Comparison of ENCODE assay signal across 17 cellular contexts in the genomic region with DNA sequence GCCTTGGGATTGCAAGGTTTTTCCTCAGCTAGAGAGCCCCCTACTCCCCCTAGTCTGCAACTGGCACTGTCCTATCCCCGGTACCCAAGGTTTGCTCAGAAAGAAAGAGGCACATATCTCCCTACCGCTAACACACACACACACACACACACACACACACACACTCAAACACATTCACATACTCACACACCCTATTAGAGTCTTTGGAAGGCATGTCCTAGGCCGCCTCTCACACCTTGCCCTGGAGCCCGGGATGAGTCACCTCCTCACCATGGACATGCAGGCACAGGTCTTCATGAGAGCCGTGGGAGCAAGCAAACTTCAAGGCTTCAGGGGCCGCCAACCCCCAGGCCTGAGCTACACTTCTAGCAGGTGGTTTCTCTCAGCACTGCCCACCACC. TPM values are rescaled to one million over a fixed set of nuclear protein-coding genes. Genes with fewer than 3 reads are reported as not detected.
A peak's percentile ranks its signal among the peaks of the same experiment; 100 is the strongest.
DNase-seq lines count a peak whose midpoint lies in the region; TF ChIP-seq lines count a peak whose summit lies in the region.
"Had no signal": no experiment of that assay in that cellular context is flagged by ENCODE, and none has a peak within 500 bp of the region (broad histone marks: within the 10 kb centered on the region; RNA-seq: fewer than 3 reads in every experiment).

No MANE protein-coding gene starts in this region.

- TF ChIP-seq POLR2A in esophagus squamous epithelium (IDR thresholded peaks at IDR 0.05) (no peak), prostate gland (IDR thresholded peaks at IDR 0.05) (no peak)

- H3K4me3 ChIP-seq in esophagus squamous epithelium: no peak overlapping the region
- no peak overlapping the region for H3K4me3 ChIP-seq in prostate gland
- no peak overlapping the region for H3K4me3 ChIP-seq in effector memory CD4-positive, alpha-beta T cell (ENCODE audit: insufficient read depth, low read depth, low read length, poor library complexity, severe bottlenecking)
- H3K4me3 ChIP-seq: A549, GM12878, K562 had no signal

- no peaks in the 10 kb centered on the region for H3K9me3 ChIP-seq in esophagus squamous epithelium
- no peaks in the 10 kb centered on the region for H3K9me3 ChIP-seq in prostate gland
- no peaks in the 10 kb centered on the region for H3K9me3 ChIP-seq in effector memory CD4-positive, alpha-beta T cell (ENCODE audit: control insufficient read depth, low read length)
- H3K9me3 ChIP-seq: A549 had no signal

- TF ChIP-seq CTCF in RWPE1 (conservative IDR thresholded peaks at IDR 0.05; ENCODE audit: low read depth) (no peak), esophagus squamous epithelium (IDR thresholded peaks at IDR 0.05) (no peak), prostate gland (IDR thresholded peaks at IDR 0.05) (no peak)

- POLR2A ChIA-PET in RWPE1 (lab: Yijun Ruan, JAX; ENCODE audit: low non-redundant PET): no interaction called here

- H3K27me3 ChIP-seq in esophagus squamous epithelium (no peaks in the 10 kb centered on the region), prostate gland (replicated peaks; ENCODE audit: insufficient read depth) (no peaks in the 10 kb centered on the region)
- H3K27me3 ChIP-seq in effector memory CD4-positive, alpha-beta T cell (replicated peaks; ENCODE audit: control insufficient read depth, insufficient read depth, low read length, poor library complexity, severe bottlenecking): no peaks in the 10 kb centered on the region

- 59 to 67% methylated on average over 1 to 5 of the region's 6 CpGs for WGBS in esophagus squamous epithelium, 2 donors
- 49% methylated on average over 4 of the region's 6 CpGs for WGBS in prostate gland

- H3K36me3 ChIP-seq in esophagus squamous epithelium (no peaks in the 10 kb centered on the region), prostate gland (no peaks in the 10 kb centered on the region)
- no peaks in the 10 kb centered on the region for H3K36me3 ChIP-seq in effector memory CD4-positive, alpha-beta T cell (ENCODE audit: control insufficient read depth, insufficient read depth, low read length)

- intact Hi-C loops in esophagus squamous epithelium (cut with DNase I) (no loop called here), prostate gland (cut with DNase I) (no loop called here)

- H3K27ac ChIP-seq in RWPE1: peak overlapping the region; percentile 66
- H3K27ac ChIP-seq in esophagus squamous epithelium: peak overlapping the region in 3 of 4 donors; percentile 50 to 64 (median 59)
- no peak overlapping the region for H3K27ac ChIP-seq in prostate gland
- H3K27ac ChIP-seq in effector memory CD4-positive, alpha-beta T cell (ENCODE audit: insufficient read depth, low read length, poor library complexity, severe bottlenecking): no peak overlapping the region
- H3K27ac ChIP-seq: A549, C4-2B had no signal

- peaks cover 0 to 40% (median 3%) of the 10 kb centered on the region in 3 donors for H3K4me1 ChIP-seq in esophagus squamous epithelium
- H3K4me1 ChIP-seq in prostate gland (replicated peaks): no peaks in the 10 kb centered on the region
- H3K4me1 ChIP-seq in effector memory CD4-positive, alpha-beta T cell (ENCODE audit: control insufficient read depth, insufficient read depth, low read length, poor library complexity, severe bottlenecking): no peaks in the 10 kb centered on the region
- H3K4me1 ChIP-seq: A549 had no signal

- DNase-seq in HPDE6-E6E7 (ENCODE audit: extremely low spot score) (peak; percentile 80), RWPE1 (ENCODE audit: low spot score) (peak; percentile 86), esophagus squamous epithelium (lab: John Stamatoyannopoulos, UW) (no peak), prostate gland (ENCODE audit: low spot score) (peak; percentile 50), hippocampal formation (lab: John Stamatoyannopoulos, UW) (no peak)
- DNase-seq in stimulated activated CD4-positive, alpha-beta T cell treated with anti-CD3 and anti-CD28 coated beads, Interleukin-12 subunit alpha, Interleukin-12 subunit beta, amount 100 ng/mL, for 4 hours: no peak
- no peak for DNase-seq in effector memory CD4-positive, alpha-beta T cell
- DNase-seq: COR-L47, H7, NCI-H1105, NCI-H1694 treated with DMSO at 0.1 percent for 48 hours, NCI-H774, SIG-M5 had no signal

- CTCF ChIA-PET in RWPE1 (lab: Yijun Ruan, JAX): interaction anchor here (0.6 to 1.0 kb wide), 2 partner anchors 36 to 43 kb away, joined by 3 read pairs; no protein-coding TSS in a partner anchor

RNA-seq across cellular contexts. Expression of gene PJA1, which starts 49.2 kb away (rescaled TPM):
- total RNA-seq in esophagus squamous epithelium (10 to 100 TPM in 3 of 4 donors, 1 to 10 TPM in 1; 7.5 to 24.2 (median 15.8) TPM), prostate gland (10 to 100 TPM; 28.0 to 89.9 TPM)

Comparison
In these comparisons a context has a peak if more than half of its experiments do, and no peak if none do; other contexts are left out.
1. DNase-seq: peak in HPDE6-E6E7 (single experiment), RWPE1 (single experiment) and prostate gland (single experiment); none in esophagus squamous epithelium (single experiment), stimulated activated CD4-positive, alpha-beta T cell treated with anti-CD3 and anti-CD28 coated beads, Interleukin-12 subunit alpha, Interleukin-12 subunit beta, amount 100 ng/mL, for 4 hours (single experiment), effector memory CD4-positive, alpha-beta T cell (0 of 3) and hippocampal formation (0 of 2).
2. H3K27ac ChIP-seq: peak in RWPE1 (single experiment) and esophagus squamous epithelium (3 of 4); none in prostate gland (0 of 2) and effector memory CD4-positive, alpha-beta T cell (single experiment).